Comparison of ENCODE assay signal across 17 cellular contexts in the genomic region with DNA sequence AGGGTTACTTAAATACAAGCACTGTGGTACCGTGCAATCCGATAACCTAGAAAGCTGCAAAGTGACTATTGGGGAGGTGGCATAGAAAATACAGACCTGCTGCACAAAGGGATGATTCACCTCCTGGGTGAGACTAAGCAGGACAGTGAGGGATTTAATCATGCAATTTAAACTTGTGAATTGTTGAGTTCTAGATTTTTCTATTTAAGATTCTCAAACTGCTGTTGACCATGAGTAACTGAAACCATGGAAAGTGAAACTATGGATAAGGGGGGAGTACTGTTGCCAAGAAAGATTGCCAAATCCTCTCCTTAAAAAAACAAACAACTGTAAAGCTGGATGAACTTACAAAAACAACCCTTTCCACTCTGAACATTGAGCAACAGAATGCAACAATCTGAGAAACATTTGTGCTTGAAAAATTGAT.
DNase-seq lines count a peak whose midpoint lies in the region; ATAC-seq and TF ChIP-seq lines count a peak whose summit lies in the region.
"Had no signal": no experiment of that assay in that cellular context is flagged by ENCODE, and none has a peak within 500 bp of the region (broad histone marks: within the 10 kb centered on the region; RNA-seq: fewer than 3 reads in every experiment).

No MANE protein-coding gene starts in this region.

- H3K36me3 Mint-ChIP-seq in activated CD8-positive, alpha-beta T cell treated with anti-CD3 and anti-CD28 coated beads for 36 hours (ENCODE audit: low read depth), result no peaks in the 10 kb centered on the region
- H3K36me3 Mint-ChIP-seq in CD8-positive, alpha-beta memory T cell, result no peaks in the 10 kb centered on the region

- ATAC-seq in left lung, result peak; percentile 27
- ATAC-seq in activated CD8-positive, alpha-beta T cell treated with anti-CD3 and anti-CD28 coated beads for 36 hours, result no peak
- no peak for ATAC-seq in HG03045 (IDR thresholded peaks at IDR 0.05; ENCODE audit: unreplicated experiment)

- no peak overlapping the region for H3K27ac Mint-ChIP-seq in activated CD8-positive, alpha-beta T cell treated with anti-CD3 and anti-CD28 coated beads for 36 hours
- H3K27ac Mint-ChIP-seq in CD8-positive, alpha-beta memory T cell, result no peak overlapping the region
- H3K27ac Mint-ChIP-seq: progenitor cell of endocrine pancreas had no signal

- H3K4me3 ChIP-seq in AG09309 (ENCODE audit: control insufficient read depth, low read depth, low read length) (no peak overlapping the region), left lung (no peak overlapping the region)
- H3K4me3 ChIP-seq in CD8-positive, alpha-beta memory T cell (ENCODE audit: low read length), result no peak overlapping the region
- H3K4me3 ChIP-seq: BLaER1 treated with 17β-estradiol and CSF1 and Interleukin-3, amounts not matched to agents 10 nM and 100 nM; cardiac muscle cell had no signal

- H3K27me3 ChIP-seq in left lung, result no peaks in the 10 kb centered on the region
- H3K27me3 ChIP-seq in CD8-positive, alpha-beta memory T cell (ENCODE audit: insufficient read depth, low read length, poor library complexity, severe bottlenecking), result no peaks in the 10 kb centered on the region
- H3K27me3 ChIP-seq: BLaER1 treated with 17β-estradiol and CSF1 and Interleukin-3, amounts not matched to agents 10 nM and 100 nM; cardiac muscle cell had no signal

- H3K4me3 Mint-ChIP-seq in activated CD8-positive, alpha-beta T cell treated with anti-CD3 and anti-CD28 coated beads for 36 hours, result no peak overlapping the region
- H3K4me3 Mint-ChIP-seq in CD8-positive, alpha-beta memory T cell, result no peak overlapping the region

- TF ChIP-seq CTCF in AG09309 (IDR thresholded peaks at IDR 0.05; ENCODE audit: control insufficient read depth, insufficient read depth, low read depth, low read length, missing control alignments) (no peak), left lung (IDR thresholded peaks at IDR 0.05) (no peak)
- no peak for TF ChIP-seq CTCF in activated CD8-positive, alpha-beta T cell treated with anti-CD3 and anti-CD28 coated beads for 36 hours (IDR thresholded peaks at IDR 0.05)

- no peaks in the 10 kb centered on the region for H3K4me1 Mint-ChIP-seq in activated CD8-positive, alpha-beta T cell treated with anti-CD3 and anti-CD28 coated beads for 36 hours (ENCODE audit: low read depth)
- H3K4me1 Mint-ChIP-seq in CD8-positive, alpha-beta memory T cell, result no peaks in the 10 kb centered on the region

- H3K36me3 ChIP-seq in left lung, result no peaks in the 10 kb centered on the region
- H3K36me3 ChIP-seq in CD8-positive, alpha-beta memory T cell (ENCODE audit: insufficient read depth, low read length), result no peaks in the 10 kb centered on the region
- H3K36me3 ChIP-seq: BLaER1 treated with 17β-estradiol and CSF1 and Interleukin-3, amounts not matched to agents 10 nM and 100 nM; cardiac muscle cell had no signal

- DNase-seq in AG09309 (ENCODE audit: low read depth) (peak; percentile 31), LHCN-M2 (ENCODE audit: low read depth) (peak; percentile 73), dermis blood vessel endothelial cell (peak; percentile 2), left lung (no peak), NCI-H82 treated with DMSO at 0.1 percent for 48 hours (lab: John Stamatoyannopoulos, UW; ENCODE audit: unreplicated experiment) (no peak)
- no peak for DNase-seq in activated CD8-positive, alpha-beta T cell treated with anti-CD3 and anti-CD28 coated beads for 36 hours
- no peak for DNase-seq in CD8-positive, alpha-beta memory T cell
- DNase-seq: activated CD4-positive, alpha-beta T cell treated with anti-CD3 and anti-CD28 coated beads, Interleukin-2, amount 50 U/mL, for 48 hours; Kasumi-1; NCI-H1694; NCI-H69; Right ventricle myocardium superior; stimulated activated CD4-positive, alpha-beta T cell treated with anti-CD3 and anti-CD28 coated beads, Interleukin-2, amount 100 ng/mL, for 48 hours had no signal

- intact Hi-C loops in left lung (cut with DNase I), result no loop called here
- intact Hi-C loops in activated CD8-positive, alpha-beta T cell treated with anti-CD3 and anti-CD28 coated beads for 36 hours (cut with micrococcal nuclease), result no loop called here

- no peaks in the 10 kb centered on the region for H3K9me3 Mint-ChIP-seq in activated CD8-positive, alpha-beta T cell treated with anti-CD3 and anti-CD28 coated beads for 36 hours
- H3K9me3 Mint-ChIP-seq in CD8-positive, alpha-beta memory T cell, result peaks cover 0 to 2% (median 0%) of the 10 kb centered on the region in 5 donors

- CTCF ChIA-PET in activated CD8-positive, alpha-beta T cell treated with anti-CD3 and anti-CD28 coated beads for 36 hours (lab: Charles Lee), result no interaction called here
- CTCF ChIA-PET in CD8-positive, alpha-beta memory T cell (lab: Charles Lee), result no interaction called here

- no peaks in the 10 kb centered on the region for H3K9me3 ChIP-seq in left lung
- H3K9me3 ChIP-seq in CD8-positive, alpha-beta memory T cell (ENCODE audit: low read length), result no peaks in the 10 kb centered on the region
- H3K9me3 ChIP-seq: BLaER1 treated with 17β-estradiol and CSF1 and Interleukin-3, amounts not matched to agents 10 nM and 100 nM had no signal

- no peaks in the 10 kb centered on the region for H3K4me1 ChIP-seq in left lung
- no peaks in the 10 kb centered on the region for H3K4me1 ChIP-seq in CD8-positive, alpha-beta memory T cell (ENCODE audit: insufficient read depth, low read length)
- H3K4me1 ChIP-seq: BLaER1 treated with 17β-estradiol and CSF1 and Interleukin-3, amounts not matched to agents 10 nM and 100 nM had no signal

- POLR2A ChIA-PET in activated CD8-positive, alpha-beta T cell treated with anti-CD3 and anti-CD28 coated beads for 36 hours (lab: Charles Lee), result no interaction called here
- POLR2A ChIA-PET in CD8-positive, alpha-beta memory T cell (lab: Charles Lee), result no interaction called here

- H3K27ac ChIP-seq in left lung, result no peak overlapping the region
- H3K27ac ChIP-seq in CD8-positive, alpha-beta memory T cell (ENCODE audit: low read depth, low read length), result no peak overlapping the region
- H3K27ac ChIP-seq: BLaER1 treated with 17β-estradiol and CSF1 and Interleukin-3, amounts not matched to agents 10 nM and 100 nM; cardiac muscle cell had no signal

- H3K27me3 Mint-ChIP-seq in activated CD8-positive, alpha-beta T cell treated with anti-CD3 and anti-CD28 coated beads for 36 hours, result no peaks in the 10 kb centered on the region
- no peaks in the 10 kb centered on the region for H3K27me3 Mint-ChIP-seq in CD8-positive, alpha-beta memory T cell
- H3K27me3 Mint-ChIP-seq: progenitor cell of endocrine pancreas had no signal

Comparison
In these comparisons a context has a peak if more than half of its experiments do, and no peak if none do; other contexts are left out.
1. DNase-seq: peak in AG09309 (single experiment), LHCN-M2 (single experiment) and dermis blood vessel endothelial cell (single experiment); none in left lung (0 of 2), activated CD8-positive, alpha-beta T cell treated with anti-CD3 and anti-CD28 coated beads for 36 hours (single experiment), CD8-positive, alpha-beta memory T cell (0 of 5) and NCI-H82 treated with DMSO at 0.1 percent for 48 hours (single experiment).